In genomic region chr19:41439441-41440222, GRCh38 we compare ENCODE assay signal across 8 cellular contexts. TPM values are rescaled to one million over a fixed set of nuclear protein-coding genes. Genes with fewer than 3 reads are reported as not detected.
DNase-seq lines count a peak whose midpoint lies in the region; ATAC-seq, FAIRE-seq and TF ChIP-seq lines count a peak whose summit lies in the region.

TSS of gene DMAC2 (minus strand) at chr19:41439912. CDS start at chr19:41439899, 13 bp downstream.

- peak; percentile 88 for TF ChIP-seq POLR2A in GM19193 (IDR thresholded peaks at IDR 0.05; ENCODE audit: extremely low read depth, insufficient read depth, insufficient read length)

- CTCF ChIA-PET in BJ (lab: Yijun Ruan, JAX) = interaction anchor here (0.6 to 14.7 kb wide), 8 partner anchors 10 to 313 kb away, joined by 3 to 205 read pairs (median 4); partner anchors contain the start of gene B3GNT8

- peak; percentile 90 for DNase-seq in BJ (ENCODE audit: low read depth)
- DNase-seq in NCI-H510A (lab: John Stamatoyannopoulos, UW) = peak; percentile 99
- DNase-seq in activated CD4-positive, alpha-beta T cell treated with anti-CD3 and anti-CD28 coated beads for 1 hour = peak; percentile 89
- peak; percentile 98 for DNase-seq in kidney tubule cell (ENCODE audit: low spot score)
- DNase-seq in stimulated activated CD4-positive, alpha-beta T cell treated with anti-CD3 and anti-CD28 coated beads, Interleukin-1b, Interleukin-23, amount 100 ng/mL, for 24 hours (ENCODE audit: low read depth in 4 of 4, low spot score in 1 of 4) = peak; percentile 79 to 95 (median 92)

- no peaks in the 10 kb centered on the region for H3K27me3 ChIP-seq in BJ (ENCODE audit: control insufficient read depth, insufficient read depth, low read length)

- POLR2A ChIA-PET in BJ (lab: Charles Lee) = interaction anchor here (0.8 kb wide), 1 partner anchor 11 kb away, joined by 4 read pairs; no protein-coding TSS in a partner anchor

- peak; percentile 57 for TF ChIP-seq CTCF in BJ (IDR thresholded peaks at IDR 0.05; ENCODE audit: insufficient read depth, low read depth, low read length)

- peak; percentile 49 for FAIRE-seq in colon (lab: Jason Lieb, UNC)

- no peaks in the 10 kb centered on the region; the same call in 1 of the 2 replicates for H3K36me3 ChIP-seq in BJ (ENCODE audit: control insufficient read depth, insufficient read depth, low read length)

- H3K4me3 ChIP-seq in BJ (ENCODE audit: low read depth, low read length) = peak within 1 kb of the TSS; percentile 80

- ATAC-seq in HG03439 (IDR thresholded peaks at IDR 0.05; ENCODE audit: unreplicated experiment) = peak; percentile 90

RNA-seq across cellular contexts. Expression of gene DMAC2, which starts in this region (rescaled TPM):
- polyA plus RNA-seq in BJ (2011; rRNA removed) = 54.0 and 82.4 TPM in 2 replicates
- polyA minus RNA-seq in BJ (2011; rRNA and poly(A)+ RNA removed) = 27.2 and 38.6 TPM in 2 replicates

Comparison
In these comparisons a context has a peak if more than half of its experiments do, and no peak if none do; other contexts are left out.
1. Peak in every context shown above with its lines: DNase-seq, ATAC-seq and H3K4me3 ChIP-seq.